ENCODE assay signal across 2 cellular contexts in the genomic region with DNA sequence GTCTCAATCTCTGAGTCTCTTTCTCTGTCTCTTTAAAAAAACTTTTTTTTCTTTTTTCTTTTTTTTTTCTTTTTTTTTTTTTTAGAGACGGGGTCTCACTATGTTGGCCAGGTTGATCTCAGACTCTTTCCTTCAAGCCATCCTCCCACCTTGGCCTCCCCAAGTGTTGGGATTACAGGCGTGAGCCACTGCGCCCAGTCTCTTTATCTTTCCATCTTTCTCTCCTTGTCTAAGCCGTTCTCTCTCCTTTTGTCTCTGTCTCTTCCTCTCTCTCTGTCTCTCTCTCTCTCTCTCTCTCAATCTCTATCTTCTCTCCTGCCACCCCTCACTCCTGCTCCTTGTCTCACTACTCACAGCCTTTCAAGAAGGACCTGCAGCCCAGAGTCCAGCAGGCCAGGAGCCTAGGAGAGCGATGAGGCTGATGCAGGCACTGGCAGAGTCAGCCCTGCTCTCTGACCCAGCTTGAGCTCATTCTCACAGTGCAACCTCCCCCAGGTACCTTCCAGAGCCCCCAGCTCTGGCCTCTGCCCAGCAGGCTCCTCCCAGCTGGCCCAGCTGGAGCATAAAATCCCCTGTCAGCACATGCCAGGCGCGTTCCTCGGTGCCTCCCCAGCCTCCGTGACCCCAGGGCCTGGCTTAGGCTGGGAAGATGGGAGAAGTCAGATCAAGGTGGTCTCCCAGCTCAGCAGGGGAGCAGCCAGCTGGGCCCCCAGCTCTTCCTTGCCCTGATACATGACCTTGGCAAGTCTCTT.
TF ChIP-seq lines count a peak whose summit lies in the region.

Gene NPHS1, minus strand, starts transcription at position 476 of the 752 bp plus-strand sequence. CDS start 667 bp downstream, outside the sequence.

TF ChIP-seq in IMR-90, 13 proteins besides CTCF, POLR2A, EP300 and RAD21:
- TF ChIP-seq ELK1 (IDR thresholded peaks at IDR 0.05; ENCODE audit: borderline replicate concordance, low read depth, low read length) (no peak), FOS (IDR thresholded peaks at IDR 0.05; ENCODE audit: low read depth, low read length) (no peak), MAZ (IDR thresholded peaks at IDR 0.05; ENCODE audit: borderline replicate concordance, low read depth, low read length) (no peak), MAFK (IDR thresholded peaks at IDR 0.05; ENCODE audit: low read depth, low read length) (no peak), SMC3 (IDR thresholded peaks at IDR 0.05; ENCODE audit: low read depth, low read length) (no peak), BHLHE40 (IDR thresholded peaks at IDR 0.05; ENCODE audit: low read depth, low read length) (no peak), CEBPB (IDR thresholded peaks at IDR 0.05; ENCODE audit: low read depth, low read length) (no peak), RCOR1 (IDR thresholded peaks at IDR 0.05; ENCODE audit: insufficient replicate concordance, low read length) (no peak), CHD1 (IDR thresholded peaks at IDR 0.05; ENCODE audit: low read depth, low read length) (no peak), NFE2L2 (IDR thresholded peaks at IDR 0.05; ENCODE audit: low read depth, low read length) (no peak), MXI1 (IDR thresholded peaks at IDR 0.05; ENCODE audit: borderline replicate concordance, low read depth, low read length) (no peak), RFX5 (IDR thresholded peaks at IDR 0.05; ENCODE audit: low read depth, low read length) (no peak)
- TF ChIP-seq, protein P1, sequence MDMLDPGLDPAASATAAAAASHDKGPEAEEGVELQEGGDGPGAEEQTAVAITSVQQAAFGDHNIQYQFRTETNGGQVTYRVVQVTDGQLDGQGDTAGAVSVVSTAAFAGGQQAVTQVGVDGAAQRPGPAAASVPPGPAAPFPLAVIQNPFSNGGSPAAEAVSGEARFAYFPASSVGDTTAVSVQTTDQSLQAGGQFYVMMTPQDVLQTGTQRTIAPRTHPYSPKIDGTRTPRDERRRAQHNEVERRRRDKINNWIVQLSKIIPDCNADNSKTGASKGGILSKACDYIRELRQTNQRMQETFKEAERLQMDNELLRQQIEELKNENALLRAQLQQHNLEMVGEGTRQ (IDR thresholded peaks at IDR 0.05; ENCODE audit: low read depth, low read length): no peak

TF ChIP-seq in H1, 55 proteins besides CTCF, POLR2A, EP300 and RAD21:
- TF ChIP-seq SRF (IDR thresholded peaks at IDR 0.05; ENCODE audit: low read depth, low read length) (no peak), TAF7 (optimal IDR thresholded peaks at IDR 0.05; ENCODE audit: borderline replicate concordance, low read depth, low read length) (no peak), KDM1A (IDR thresholded peaks at IDR 0.05; ENCODE audit: borderline replicate concordance, low read length) (no peak), TBP (IDR thresholded peaks at IDR 0.05; ENCODE audit: low read depth, low read length) (no peak), GABPA (IDR thresholded peaks at IDR 0.05; ENCODE audit: borderline replicate concordance, insufficient read depth, low read length) (no peak), SP1 (IDR thresholded peaks at IDR 0.05; ENCODE audit: low read depth, low read length) (no peak), ZNF274 (IDR thresholded peaks at IDR 0.05; ENCODE audit: borderline replicate concordance, extremely low read depth, low read length) (no peak)
- TF ChIP-seq, protein P2, sequence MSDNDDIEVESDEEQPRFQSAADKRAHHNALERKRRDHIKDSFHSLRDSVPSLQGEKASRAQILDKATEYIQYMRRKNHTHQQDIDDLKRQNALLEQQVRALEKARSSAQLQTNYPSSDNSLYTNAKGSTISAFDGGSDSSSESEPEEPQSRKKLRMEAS (IDR thresholded peaks at IDR 0.05): no peak
